Comparison of ENCODE assay signal across 1 cellular context in genomic region chr13:80513196-80513595, GRCh38.
TF ChIP-seq lines count a peak whose summit lies in the region.

No MANE protein-coding gene starts in this region.

TF ChIP-seq in HepG2, 621 proteins besides CTCF, POLR2A, EP300 and RAD21 (continued from another document):
- TF ChIP-seq PRDM4 (CRISPR knock-in tag; IDR thresholded peaks at IDR 0.05; ENCODE audit: borderline replicate concordance) = no peak
- no peak for TF ChIP-seq ZBTB8A (CRISPR knock-in tag; IDR thresholded peaks at IDR 0.05; ENCODE audit: borderline replicate concordance, low read depth)
- TF ChIP-seq, protein P1, sequence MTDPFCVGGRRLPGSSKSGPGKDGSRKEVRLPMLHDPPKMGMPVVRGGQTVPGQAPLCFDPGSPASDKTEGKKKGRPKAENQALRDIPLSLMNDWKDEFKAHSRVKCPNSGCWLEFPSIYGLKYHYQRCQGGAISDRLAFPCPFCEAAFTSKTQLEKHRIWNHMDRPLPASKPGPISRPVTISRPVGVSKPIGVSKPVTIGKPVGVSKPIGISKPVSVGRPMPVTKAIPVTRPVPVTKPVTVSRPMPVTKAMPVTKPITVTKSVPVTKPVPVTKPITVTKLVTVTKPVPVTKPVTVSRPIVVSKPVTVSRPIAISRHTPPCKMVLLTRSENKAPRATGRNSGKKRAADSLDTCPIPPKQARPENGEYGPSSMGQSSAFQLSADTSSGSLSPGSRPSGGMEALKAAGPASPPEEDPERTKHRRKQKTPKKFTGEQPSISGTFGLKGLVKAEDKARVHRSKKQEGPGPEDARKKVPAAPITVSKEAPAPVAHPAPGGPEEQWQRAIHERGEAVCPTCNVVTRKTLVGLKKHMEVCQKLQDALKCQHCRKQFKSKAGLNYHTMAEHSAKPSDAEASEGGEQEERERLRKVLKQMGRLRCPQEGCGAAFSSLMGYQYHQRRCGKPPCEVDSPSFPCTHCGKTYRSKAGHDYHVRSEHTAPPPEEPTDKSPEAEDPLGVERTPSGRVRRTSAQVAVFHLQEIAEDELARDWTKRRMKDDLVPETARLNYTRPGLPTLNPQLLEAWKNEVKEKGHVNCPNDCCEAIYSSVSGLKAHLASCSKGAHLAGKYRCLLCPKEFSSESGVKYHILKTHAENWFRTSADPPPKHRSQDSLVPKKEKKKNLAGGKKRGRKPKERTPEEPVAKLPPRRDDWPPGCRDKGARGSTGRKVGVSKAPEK (CRISPR knock-in tag; IDR thresholded peaks at IDR 0.05; ENCODE audit: borderline replicate concordance) = no peak
- no peak for TF ChIP-seq FOXC1 (CRISPR knock-in tag; IDR thresholded peaks at IDR 0.05; ENCODE audit: borderline replicate concordance)
- no peak for TF ChIP-seq KDM6A (CRISPR knock-in tag; IDR thresholded peaks at IDR 0.05; ENCODE audit: low read depth)
- TF ChIP-seq ZNF407 (CRISPR knock-in tag; IDR thresholded peaks at IDR 0.05; ENCODE audit: not compliant biosample characterization) = no peak
- TF ChIP-seq, protein P2, sequence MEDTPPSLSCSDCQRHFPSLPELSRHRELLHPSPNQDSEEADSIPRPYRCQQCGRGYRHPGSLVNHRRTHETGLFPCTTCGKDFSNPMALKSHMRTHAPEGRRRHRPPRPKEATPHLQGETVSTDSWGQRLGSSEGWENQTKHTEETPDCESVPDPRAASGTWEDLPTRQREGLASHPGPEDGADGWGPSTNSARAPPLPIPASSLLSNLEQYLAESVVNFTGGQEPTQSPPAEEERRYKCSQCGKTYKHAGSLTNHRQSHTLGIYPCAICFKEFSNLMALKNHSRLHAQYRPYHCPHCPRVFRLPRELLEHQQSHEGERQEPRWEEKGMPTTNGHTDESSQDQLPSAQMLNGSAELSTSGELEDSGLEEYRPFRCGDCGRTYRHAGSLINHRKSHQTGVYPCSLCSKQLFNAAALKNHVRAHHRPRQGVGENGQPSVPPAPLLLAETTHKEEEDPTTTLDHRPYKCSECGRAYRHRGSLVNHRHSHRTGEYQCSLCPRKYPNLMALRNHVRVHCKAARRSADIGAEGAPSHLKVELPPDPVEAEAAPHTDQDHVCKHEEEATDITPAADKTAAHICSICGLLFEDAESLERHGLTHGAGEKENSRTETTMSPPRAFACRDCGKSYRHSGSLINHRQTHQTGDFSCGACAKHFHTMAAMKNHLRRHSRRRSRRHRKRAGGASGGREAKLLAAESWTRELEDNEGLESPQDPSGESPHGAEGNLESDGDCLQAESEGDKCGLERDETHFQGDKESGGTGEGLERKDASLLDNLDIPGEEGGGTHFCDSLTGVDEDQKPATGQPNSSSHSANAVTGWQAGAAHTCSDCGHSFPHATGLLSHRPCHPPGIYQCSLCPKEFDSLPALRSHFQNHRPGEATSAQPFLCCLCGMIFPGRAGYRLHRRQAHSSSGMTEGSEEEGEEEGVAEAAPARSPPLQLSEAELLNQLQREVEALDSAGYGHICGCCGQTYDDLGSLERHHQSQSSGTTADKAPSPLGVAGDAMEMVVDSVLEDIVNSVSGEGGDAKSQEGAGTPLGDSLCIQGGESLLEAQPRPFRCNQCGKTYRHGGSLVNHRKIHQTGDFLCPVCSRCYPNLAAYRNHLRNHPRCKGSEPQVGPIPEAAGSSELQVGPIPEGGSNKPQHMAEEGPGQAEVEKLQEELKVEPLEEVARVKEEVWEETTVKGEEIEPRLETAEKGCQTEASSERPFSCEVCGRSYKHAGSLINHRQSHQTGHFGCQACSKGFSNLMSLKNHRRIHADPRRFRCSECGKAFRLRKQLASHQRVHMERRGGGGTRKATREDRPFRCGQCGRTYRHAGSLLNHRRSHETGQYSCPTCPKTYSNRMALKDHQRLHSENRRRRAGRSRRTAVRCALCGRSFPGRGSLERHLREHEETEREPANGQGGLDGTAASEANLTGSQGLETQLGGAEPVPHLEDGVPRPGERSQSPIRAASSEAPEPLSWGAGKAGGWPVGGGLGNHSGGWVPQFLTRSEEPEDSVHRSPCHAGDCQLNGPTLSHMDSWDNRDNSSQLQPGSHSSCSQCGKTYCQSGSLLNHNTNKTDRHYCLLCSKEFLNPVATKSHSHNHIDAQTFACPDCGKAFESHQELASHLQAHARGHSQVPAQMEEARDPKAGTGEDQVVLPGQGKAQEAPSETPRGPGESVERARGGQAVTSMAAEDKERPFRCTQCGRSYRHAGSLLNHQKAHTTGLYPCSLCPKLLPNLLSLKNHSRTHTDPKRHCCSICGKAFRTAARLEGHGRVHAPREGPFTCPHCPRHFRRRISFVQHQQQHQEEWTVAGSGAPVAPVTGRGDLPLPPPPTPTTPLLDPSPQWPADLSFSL (CRISPR knock-in tag; IDR thresholded peaks at IDR 0.05) = no peak
- no peak for TF ChIP-seq SNAI1 (CRISPR knock-in tag; IDR thresholded peaks at IDR 0.05; ENCODE audit: borderline replicate concordance)
- TF ChIP-seq PAWR (CRISPR knock-in tag; IDR thresholded peaks at IDR 0.05; ENCODE audit: borderline replicate concordance) = no peak
- TF ChIP-seq RFX1 (IDR thresholded peaks at IDR 0.05) = no peak
- no peak for TF ChIP-seq POGZ (CRISPR knock-in tag; IDR thresholded peaks at IDR 0.05)
- TF ChIP-seq RORA (CRISPR knock-in tag; IDR thresholded peaks at IDR 0.05) = no peak
